ENCODE assay signal across 18 cellular contexts in the genomic region with DNA sequence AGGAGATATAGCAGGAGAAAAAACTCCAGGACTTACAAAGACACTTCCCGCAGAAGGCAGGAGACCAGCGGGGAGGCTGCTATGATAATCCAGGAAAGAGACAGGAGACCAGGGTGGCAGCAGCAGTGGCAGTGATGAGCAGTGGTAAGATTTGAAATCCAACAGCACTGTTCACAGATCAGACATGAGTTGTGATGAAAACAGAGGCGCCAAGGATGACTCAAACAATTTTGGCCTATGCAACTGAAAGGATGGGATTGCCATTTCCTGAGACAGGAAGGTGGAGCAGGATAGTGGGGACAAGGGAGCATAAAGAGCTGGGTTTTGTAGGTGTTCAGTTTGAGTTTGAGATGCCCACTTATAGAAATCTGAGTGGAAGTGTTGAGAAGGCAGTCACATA.
DNase-seq lines count a peak whose midpoint lies in the region; ATAC-seq and TF ChIP-seq lines count a peak whose summit lies in the region.
"Had no signal": no experiment of that assay in that cellular context is flagged by ENCODE, and none has a peak within 500 bp of the region (broad histone marks: within the 10 kb centered on the region; RNA-seq: fewer than 3 reads in every experiment).

No MANE protein-coding gene starts in this region.

- no peaks in the 10 kb centered on the region for H3K36me3 ChIP-seq in smooth muscle cell (ENCODE audit: low read depth)
- H3K36me3 ChIP-seq: SJSA1 had no signal

- H4K20me1 ChIP-seq in smooth muscle cell (ENCODE audit: low read depth): no peaks in the 10 kb centered on the region

- no peaks in the 10 kb centered on the region for H3K4me1 ChIP-seq in right cardiac atrium (ENCODE audit: control insufficient read depth, insufficient read depth, low read length)
- H3K4me1 ChIP-seq in smooth muscle cell (ENCODE audit: low read depth): no peaks in the 10 kb centered on the region

- H2AFZ ChIP-seq in smooth muscle cell (ENCODE audit: low read depth): no peak overlapping the region

- WGBS in right cardiac atrium: 86% methylated on average over 3 of the region's 3 CpGs
- 81% methylated on average over 3 of the region's 3 CpGs for WGBS in smooth muscle cell (ENCODE audit: low lambda C conversion rate)

- no peaks in the 10 kb centered on the region for H3F3A ChIP-seq in smooth muscle cell (ENCODE audit: low read depth)

- intact Hi-C loops in left ventricle myocardium superior (cut with micrococcal nuclease): no loop called here
- intact Hi-C loops in right cardiac atrium (cut with DNase I): loop anchor here in 2 of 4 donors (10.0 kb wide), 2 partner anchors 65 to 105 kb away; a partner anchor contains a TSS

- no peak for TF ChIP-seq CTCF in epithelial cell of esophagus (IDR thresholded peaks at IDR 0.05; ENCODE audit: insufficient read depth, low read depth, low read length, missing control alignments)
- no peak for TF ChIP-seq CTCF in smooth muscle cell (IDR thresholded peaks at IDR 0.05; ENCODE audit: borderline replicate concordance, insufficient read depth, poor library complexity, severe bottlenecking)

- no peak overlapping the region for H3K4me2 ChIP-seq in smooth muscle cell
- H3K4me2 ChIP-seq: GM23338 had no signal

- H3K9ac ChIP-seq in smooth muscle cell (ENCODE audit: low read depth): no peak overlapping the region

- no peak overlapping the region for H3K27ac ChIP-seq in right cardiac atrium (ENCODE audit: low read length)
- H3K27ac ChIP-seq in smooth muscle cell (ENCODE audit: low read depth): peak overlapping the region; percentile 30
- H3K27ac ChIP-seq: C4-2B, RWPE1, SJSA1 had no signal

- ATAC-seq in left ventricle myocardium superior (peak; percentile 42), right cardiac atrium (no peak), HG03097 (IDR thresholded peaks at IDR 0.05; ENCODE audit: low FRiP score, unreplicated experiment) (no peak), HG02571 (IDR thresholded peaks at IDR 0.05; ENCODE audit: unreplicated experiment) (no peak)
- ATAC-seq: GM23338 had no signal

- H3K4me3 ChIP-seq in right cardiac atrium (ENCODE audit: low read length): no peak overlapping the region
- no peak overlapping the region for H3K4me3 ChIP-seq in epithelial cell of esophagus (ENCODE audit: low read length)
- H3K4me3 ChIP-seq in smooth muscle cell: no peak overlapping the region
- H3K4me3 ChIP-seq: GM23338, SJSA1 had no signal

- H3K79me2 ChIP-seq in smooth muscle cell (ENCODE audit: low read depth): no peaks in the 10 kb centered on the region

- no peak for DNase-seq in left ventricle myocardium superior
- no peak for DNase-seq in right cardiac atrium
- peak; percentile 27 for DNase-seq in NCI-H226
- peak; percentile 64 for DNase-seq in epithelial cell of esophagus (ENCODE audit: low read depth)
- DNase-seq in smooth muscle cell (lab: John Stamatoyannopoulos, UW; ENCODE audit: unreplicated experiment): no peak
- DNase-seq in activated CD8-positive, alpha-beta memory T cell treated with anti-CD3 and anti-CD28 coated beads for 24 hours: no peak
- DNase-seq: DND-41, NCI-H1105 treated with DMSO at 0.1 percent for 48 hours, NCI-H1694 treated with DMSO at 0.1 percent for 48 hours, NCI-H2107, NCI-H345, NCI-H526 treated with DMSO at 0.1 percent for 48 hours had no signal

- H3K27me3 ChIP-seq in right cardiac atrium (ENCODE audit: control insufficient read depth, insufficient read depth) (no peaks in the 10 kb centered on the region), smooth muscle cell (ENCODE audit: low read depth) (peaks cover 3% of the 10 kb centered on the region)
- H3K27me3 ChIP-seq: SJSA1 had no signal

- no peaks in the 10 kb centered on the region for H3K9me3 ChIP-seq in right cardiac atrium (ENCODE audit: control insufficient read depth, low read length)
- no peaks in the 10 kb centered on the region for H3K9me3 ChIP-seq in smooth muscle cell (replicated peaks; ENCODE audit: low read depth)
- H3K9me3 ChIP-seq: SJSA1 had no signal

Comparison
In these comparisons a context has a peak if more than half of its experiments do, and no peak if none do; other contexts are left out.
1. DNase-seq: peak in NCI-H226 (single experiment) and epithelial cell of esophagus (single experiment); none in left ventricle myocardium superior (single experiment), right cardiac atrium (0 of 3), smooth muscle cell (single experiment) and activated CD8-positive, alpha-beta memory T cell treated with anti-CD3 and anti-CD28 coated beads for 24 hours (single experiment).